ENCODE assay signal across 8 cellular contexts in genomic region chr1:165114022-165114888, GRCh38.
DNase-seq lines count a peak whose midpoint lies in the region; ATAC-seq and TF ChIP-seq lines count a peak whose summit lies in the region.

No MANE protein-coding gene starts in this region.

- H3K9ac ChIP-seq in Loucy (ENCODE audit: low read depth, low read length, poor library complexity, severe bottlenecking) (no peak overlapping the region), neural progenitor cell (no peak overlapping the region)

- H3K4me3 Mint-ChIP-seq in activated naive CD4-positive, alpha-beta T cell treated with anti-CD3 and anti-CD28 coated beads for 36 hours, result no peak overlapping the region
- H3K4me3 Mint-ChIP-seq in neural progenitor cell, result no peak overlapping the region
- H3K4me3 Mint-ChIP-seq in stimulated activated effector memory CD8-positive, alpha-beta T cell treated with anti-CD3 and anti-CD28 coated beads, Interleukin-12 subunit alpha, Interleukin-12 subunit beta, amount 100 ng/mL, for 72 hours, result no peak overlapping the region

- intact Hi-C loops in activated naive CD4-positive, alpha-beta T cell treated with anti-CD3 and anti-CD28 coated beads for 36 hours (cut with micrococcal nuclease), result loop anchor here (2.0 kb wide), 1 partner anchor 255 kb away; no protein-coding TSS in a partner anchor

- ATAC-seq in stimulated activated effector memory CD8-positive, alpha-beta T cell treated with anti-CD3 and anti-CD28 coated beads, Interleukin-12 subunit alpha, Interleukin-12 subunit beta, amount 100 ng/mL, for 72 hours, result no peak

- no peaks in the 10 kb centered on the region for H3K27me3 ChIP-seq in Loucy (ENCODE audit: insufficient read depth, low read length, poor library complexity, severe bottlenecking)
- peaks cover 55% of the 10 kb centered on the region for H3K27me3 ChIP-seq in neural progenitor cell

- H3K36me3 ChIP-seq in Loucy (ENCODE audit: insufficient read depth, low read length), result no peaks in the 10 kb centered on the region
- no peaks in the 10 kb centered on the region for H3K36me3 ChIP-seq in neural progenitor cell

- H3K9me3 ChIP-seq in Loucy (ENCODE audit: insufficient read depth, low read depth, low read length) (no peaks in the 10 kb centered on the region), neural progenitor cell (ENCODE audit: low read depth) (no peaks in the 10 kb centered on the region)

- no peak overlapping the region for H3K27ac ChIP-seq in neural progenitor cell

- TF ChIP-seq CTCF in Loucy (conservative IDR thresholded peaks at IDR 0.05; ENCODE audit: low read length) (peak; percentile 84), epithelial cell of esophagus (IDR thresholded peaks at IDR 0.05; ENCODE audit: insufficient read depth, low read depth, low read length, missing control alignments) (peak; percentile 86), neural progenitor cell (IDR thresholded peaks at IDR 0.05) (peak; percentile 91)

- no peaks in the 10 kb centered on the region for H3K9me3 Mint-ChIP-seq in activated naive CD4-positive, alpha-beta T cell treated with anti-CD3 and anti-CD28 coated beads for 36 hours
- no peaks in the 10 kb centered on the region for H3K9me3 Mint-ChIP-seq in neural progenitor cell
- peaks cover 3% of the 10 kb centered on the region for H3K9me3 Mint-ChIP-seq in stimulated activated effector memory CD8-positive, alpha-beta T cell treated with anti-CD3 and anti-CD28 coated beads, Interleukin-12 subunit alpha, Interleukin-12 subunit beta, amount 100 ng/mL, for 72 hours

- CTCF ChIA-PET in activated naive CD4-positive, alpha-beta T cell treated with anti-CD3 and anti-CD28 coated beads for 36 hours (lab: Charles Lee), result interaction anchor here (1.1 to 2.1 kb wide), 4 partner anchors 13 to 254 kb away, joined by 3 to 13 read pairs (median 4); no protein-coding TSS in a partner anchor

- H4K20me1 ChIP-seq in Loucy (ENCODE audit: insufficient read depth, low read length, poor library complexity, severe bottlenecking) (no peaks in the 10 kb centered on the region), neural progenitor cell (ENCODE audit: low read depth) (no peaks in the 10 kb centered on the region)

- H3F3A ChIP-seq in Loucy (ENCODE audit: low read depth), result no peaks in the 10 kb centered on the region
- H3F3A ChIP-seq in neural progenitor cell (ENCODE audit: low read depth), result no peaks in the 10 kb centered on the region

- H3K79me2 ChIP-seq in Loucy (ENCODE audit: insufficient read depth, low read length) (no peaks in the 10 kb centered on the region), neural progenitor cell (ENCODE audit: low read depth) (no peaks in the 10 kb centered on the region)

- no peaks in the 10 kb centered on the region for H3K4me1 Mint-ChIP-seq in activated naive CD4-positive, alpha-beta T cell treated with anti-CD3 and anti-CD28 coated beads for 36 hours (ENCODE audit: low read depth)
- peaks cover 9% of the 10 kb centered on the region for H3K4me1 Mint-ChIP-seq in neural progenitor cell
- H3K4me1 Mint-ChIP-seq in stimulated activated effector memory CD8-positive, alpha-beta T cell treated with anti-CD3 and anti-CD28 coated beads, Interleukin-12 subunit alpha, Interleukin-12 subunit beta, amount 100 ng/mL, for 72 hours, result no peaks in the 10 kb centered on the region

- H2AFZ ChIP-seq in Loucy (ENCODE audit: low read length) (no peak overlapping the region), neural progenitor cell (replicated peaks) (no peak overlapping the region)

- no peaks in the 10 kb centered on the region for H3K36me3 Mint-ChIP-seq in activated naive CD4-positive, alpha-beta T cell treated with anti-CD3 and anti-CD28 coated beads for 36 hours (ENCODE audit: low read depth)
- no peaks in the 10 kb centered on the region for H3K36me3 Mint-ChIP-seq in neural progenitor cell
- H3K36me3 Mint-ChIP-seq in stimulated activated effector memory CD8-positive, alpha-beta T cell treated with anti-CD3 and anti-CD28 coated beads, Interleukin-12 subunit alpha, Interleukin-12 subunit beta, amount 100 ng/mL, for 72 hours, result no peaks in the 10 kb centered on the region

- H3K4me3 ChIP-seq in Loucy (ENCODE audit: low read length, poor library complexity, severe bottlenecking) (no peak overlapping the region), epithelial cell of esophagus (ENCODE audit: low read length) (no peak overlapping the region), neural progenitor cell (no peak overlapping the region)

- H3K4me1 ChIP-seq in Loucy (ENCODE audit: insufficient read depth, low read length, poor library complexity, severe bottlenecking) (no peaks in the 10 kb centered on the region), neural progenitor cell (peaks cover 11% of the 10 kb centered on the region)

- H3K9me2 ChIP-seq in Loucy (replicated peaks; ENCODE audit: low read depth, low read length), result no peaks in the 10 kb centered on the region

- H3K27ac Mint-ChIP-seq in activated naive CD4-positive, alpha-beta T cell treated with anti-CD3 and anti-CD28 coated beads for 36 hours, result no peak overlapping the region
- H3K27ac Mint-ChIP-seq in neural progenitor cell, result no peak overlapping the region
- H3K27ac Mint-ChIP-seq in stimulated activated effector memory CD8-positive, alpha-beta T cell treated with anti-CD3 and anti-CD28 coated beads, Interleukin-12 subunit alpha, Interleukin-12 subunit beta, amount 100 ng/mL, for 72 hours, result no peak overlapping the region

- peaks cover 33% of the 10 kb centered on the region for H3K27me3 Mint-ChIP-seq in activated naive CD4-positive, alpha-beta T cell treated with anti-CD3 and anti-CD28 coated beads for 36 hours (ENCODE audit: low read depth)
- H3K27me3 Mint-ChIP-seq in neural progenitor cell (ENCODE audit: insufficient read depth, low read depth), result peaks cover 22% of the 10 kb centered on the region

- DNase-seq in activated naive CD4-positive, alpha-beta T cell treated with anti-CD3 and anti-CD28 coated beads for 36 hours, result peak; percentile 45
- DNase-seq in activated naive CD4-positive, alpha-beta T cell treated with anti-CD3 and anti-CD28 coated beads, Interleukin-2, amount 50 U/mL, for 16 hours, result no peak
- DNase-seq in RPMI8226 (peak; percentile 49), epithelial cell of esophagus (ENCODE audit: low read depth) (peak; percentile 63), neural progenitor cell (ENCODE audit: low spot score) (peak; percentile 79), T-helper 1 cell (no peak)
- DNase-seq in stimulated activated effector memory CD8-positive, alpha-beta T cell treated with anti-CD3 and anti-CD28 coated beads, Interleukin-12 subunit alpha, Interleukin-12 subunit beta, amount 100 ng/mL, for 72 hours (ENCODE audit: low spot score in 2 of 2), result no peak

- H3K4me2 ChIP-seq in Loucy (ENCODE audit: low read depth, low read length, poor library complexity, severe bottlenecking) (no peak overlapping the region), neural progenitor cell (no peak overlapping the region)

Comparison
In these comparisons a context has a peak if more than half of its experiments do, and no peak if none do; other contexts are left out.
1. DNase-seq: peak in activated naive CD4-positive, alpha-beta T cell treated with anti-CD3 and anti-CD28 coated beads for 36 hours (single experiment), RPMI8226 (single experiment), epithelial cell of esophagus (single experiment) and neural progenitor cell (single experiment); none in activated naive CD4-positive, alpha-beta T cell treated with anti-CD3 and anti-CD28 coated beads, Interleukin-2, amount 50 U/mL, for 16 hours (single experiment), T-helper 1 cell (0 of 5) and stimulated activated effector memory CD8-positive, alpha-beta T cell treated with anti-CD3 and anti-CD28 coated beads, Interleukin-12 subunit alpha, Interleukin-12 subunit beta, amount 100 ng/mL, for 72 hours (0 of 2).
2. Peak in every context shown above with its lines, with median percentiles within 50 percentile points of each other: CTCF ChIP-seq.